1 cellular context compared by ENCODE assay signal in the genomic region with DNA sequence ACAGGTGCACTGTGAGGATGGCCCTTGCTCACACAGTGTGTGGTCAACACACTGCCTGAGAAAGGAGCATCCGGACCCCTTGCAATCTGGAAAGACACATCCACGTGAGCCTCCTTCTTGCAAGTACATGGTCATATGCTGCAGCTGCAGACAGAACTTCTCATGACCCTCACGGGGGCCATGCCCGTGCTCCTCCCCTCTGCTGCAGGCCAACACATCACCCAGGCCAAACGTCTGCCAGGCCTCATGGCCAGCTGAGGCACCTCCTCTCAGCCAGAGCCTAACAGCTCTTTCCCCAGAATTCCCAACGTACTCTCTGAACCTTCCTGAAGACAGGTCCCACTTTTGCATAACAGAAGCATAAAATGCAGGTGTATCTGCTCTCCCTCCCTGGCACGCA.
TF ChIP-seq lines count a peak whose summit lies in the region.

No MANE protein-coding gene starts in this region.

TF ChIP-seq in GM23338, 12 proteins besides CTCF, POLR2A, EP300 and RAD21 (continued from another document):
- TF ChIP-seq, protein P1, sequence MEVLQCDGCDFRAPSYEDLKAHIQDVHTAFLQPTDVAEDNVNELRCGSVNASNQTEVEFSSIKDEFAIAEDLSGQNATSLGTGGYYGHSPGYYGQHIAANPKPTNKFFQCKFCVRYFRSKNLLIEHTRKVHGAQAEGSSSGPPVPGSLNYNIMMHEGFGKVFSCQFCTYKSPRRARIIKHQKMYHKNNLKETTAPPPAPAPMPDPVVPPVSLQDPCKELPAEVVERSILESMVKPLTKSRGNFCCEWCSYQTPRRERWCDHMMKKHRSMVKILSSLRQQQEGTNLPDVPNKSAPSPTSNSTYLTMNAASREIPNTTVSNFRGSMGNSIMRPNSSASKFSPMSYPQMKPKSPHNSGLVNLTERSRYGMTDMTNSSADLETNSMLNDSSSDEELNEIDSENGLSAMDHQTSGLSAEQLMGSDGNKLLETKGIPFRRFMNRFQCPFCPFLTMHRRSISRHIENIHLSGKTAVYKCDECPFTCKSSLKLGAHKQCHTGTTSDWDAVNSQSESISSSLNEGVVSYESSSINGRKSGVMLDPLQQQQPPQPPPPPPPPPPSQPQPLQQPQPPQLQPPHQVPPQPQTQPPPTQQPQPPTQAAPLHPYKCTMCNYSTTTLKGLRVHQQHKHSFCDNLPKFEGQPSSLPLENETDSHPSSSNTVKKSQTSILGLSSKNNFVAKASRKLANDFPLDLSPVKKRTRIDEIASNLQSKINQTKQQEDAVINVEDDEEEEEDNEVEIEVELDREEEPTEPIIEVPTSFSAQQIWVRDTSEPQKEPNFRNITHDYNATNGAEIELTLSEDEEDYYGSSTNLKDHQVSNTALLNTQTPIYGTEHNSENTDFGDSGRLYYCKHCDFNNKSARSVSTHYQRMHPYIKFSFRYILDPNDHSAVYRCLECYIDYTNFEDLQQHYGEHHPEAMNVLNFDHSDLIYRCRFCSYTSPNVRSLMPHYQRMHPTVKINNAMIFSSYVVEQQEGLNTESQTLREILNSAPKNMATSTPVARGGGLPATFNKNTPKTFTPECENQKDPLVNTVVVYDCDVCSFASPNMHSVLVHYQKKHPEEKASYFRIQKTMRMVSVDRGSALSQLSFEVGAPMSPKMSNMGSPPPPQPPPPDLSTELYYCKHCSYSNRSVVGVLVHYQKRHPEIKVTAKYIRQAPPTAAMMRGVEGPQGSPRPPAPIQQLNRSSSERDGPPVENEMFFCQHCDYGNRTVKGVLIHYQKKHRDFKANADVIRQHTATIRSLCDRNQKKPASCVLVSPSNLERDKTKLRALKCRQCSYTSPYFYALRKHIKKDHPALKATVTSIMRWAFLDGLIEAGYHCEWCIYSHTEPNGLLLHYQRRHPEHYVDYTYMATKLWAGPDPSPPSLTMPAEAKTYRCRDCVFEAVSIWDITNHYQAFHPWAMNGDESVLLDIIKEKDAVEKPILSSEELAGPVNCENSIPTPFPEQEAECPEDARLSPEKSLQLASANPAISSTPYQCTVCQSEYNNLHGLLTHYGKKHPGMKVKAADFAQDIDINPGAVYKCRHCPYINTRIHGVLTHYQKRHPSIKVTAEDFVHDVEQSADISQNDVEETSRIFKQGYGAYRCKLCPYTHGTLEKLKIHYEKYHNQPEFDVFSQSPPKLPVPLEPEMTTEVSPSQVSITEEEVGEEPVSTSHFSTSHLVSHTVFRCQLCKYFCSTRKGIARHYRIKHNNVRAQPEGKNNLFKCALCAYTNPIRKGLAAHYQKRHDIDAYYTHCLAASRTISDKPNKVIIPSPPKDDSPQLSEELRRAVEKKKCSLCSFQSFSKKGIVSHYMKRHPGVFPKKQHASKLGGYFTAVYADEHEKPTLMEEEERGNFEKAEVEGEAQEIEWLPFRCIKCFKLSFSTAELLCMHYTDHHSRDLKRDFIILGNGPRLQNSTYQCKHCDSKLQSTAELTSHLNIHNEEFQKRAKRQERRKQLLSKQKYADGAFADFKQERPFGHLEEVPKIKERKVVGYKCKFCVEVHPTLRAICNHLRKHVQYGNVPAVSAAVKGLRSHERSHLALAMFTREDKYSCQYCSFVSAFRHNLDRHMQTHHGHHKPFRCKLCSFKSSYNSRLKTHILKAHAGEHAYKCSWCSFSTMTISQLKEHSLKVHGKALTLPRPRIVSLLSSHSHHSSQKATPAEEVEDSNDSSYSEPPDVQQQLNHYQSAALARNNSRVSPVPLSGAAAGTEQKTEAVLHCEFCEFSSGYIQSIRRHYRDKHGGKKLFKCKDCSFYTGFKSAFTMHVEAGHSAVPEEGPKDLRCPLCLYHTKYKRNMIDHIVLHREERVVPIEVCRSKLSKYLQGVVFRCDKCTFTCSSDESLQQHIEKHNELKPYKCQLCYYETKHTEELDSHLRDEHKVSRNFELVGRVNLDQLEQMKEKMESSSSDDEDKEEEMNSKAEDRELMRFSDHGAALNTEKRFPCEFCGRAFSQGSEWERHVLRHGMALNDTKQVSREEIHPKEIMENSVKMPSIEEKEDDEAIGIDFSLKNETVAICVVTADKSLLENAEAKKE (CRISPR knock-in tag; IDR thresholded peaks at IDR 0.05) = no peak
- TF ChIP-seq JUNB (IDR thresholded peaks at IDR 0.05; ENCODE audit: unreplicated experiment) = no peak
